In the genomic region with DNA sequence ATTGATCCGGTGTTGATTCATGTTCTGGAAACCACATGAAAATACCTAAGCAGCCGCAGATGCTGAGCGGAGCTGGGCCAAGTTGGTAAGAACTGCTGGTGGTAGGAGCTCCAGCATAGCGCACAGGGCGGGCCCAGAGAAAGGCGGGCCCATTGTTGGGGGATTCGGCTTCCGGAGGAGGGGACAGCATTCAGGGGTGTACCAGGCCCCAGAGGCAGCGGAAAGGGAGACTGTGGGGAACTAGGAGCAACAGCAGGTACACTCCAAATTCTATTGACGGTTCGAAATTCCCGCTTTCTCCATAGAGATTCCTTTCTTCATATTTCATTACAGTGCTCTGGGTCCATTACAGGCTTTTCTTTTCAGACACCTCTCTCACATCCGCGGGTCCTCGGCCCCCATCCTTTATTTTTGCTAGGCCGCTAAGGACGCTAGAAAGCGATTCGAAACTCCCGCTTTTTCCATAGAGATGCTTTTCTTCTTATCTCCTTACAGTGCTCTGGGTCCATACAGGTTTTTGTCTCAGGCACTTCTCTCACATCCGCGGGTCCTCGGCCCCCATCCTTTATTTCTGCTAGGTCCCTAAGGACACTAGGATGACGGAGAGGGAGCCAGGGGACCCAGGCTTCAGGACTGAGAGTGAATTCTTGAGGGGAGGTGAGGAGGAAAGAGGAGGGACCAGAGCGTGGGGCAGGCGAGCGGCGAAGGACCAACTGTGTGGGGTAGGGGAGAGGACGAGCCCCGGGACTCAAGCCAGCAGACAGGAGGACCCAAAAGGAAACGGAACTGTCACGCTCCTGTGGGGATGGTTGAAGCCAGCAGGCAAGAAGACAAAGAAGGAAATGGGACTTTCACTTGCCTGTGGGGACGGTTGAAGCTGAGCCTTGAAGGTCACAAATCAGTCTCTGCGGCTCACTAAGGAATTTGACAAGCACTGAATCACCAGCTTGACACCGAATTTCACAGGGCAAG, we compare ENCODE assay signal across 8 cellular contexts. TPM values are rescaled to one million over a fixed set of nuclear protein-coding genes. Genes with fewer than 3 reads are reported as not detected.
DNase-seq lines count a peak whose midpoint lies in the region; ATAC-seq, FAIRE-seq and TF ChIP-seq lines count a peak whose summit lies in the region.

A gene with protein sequence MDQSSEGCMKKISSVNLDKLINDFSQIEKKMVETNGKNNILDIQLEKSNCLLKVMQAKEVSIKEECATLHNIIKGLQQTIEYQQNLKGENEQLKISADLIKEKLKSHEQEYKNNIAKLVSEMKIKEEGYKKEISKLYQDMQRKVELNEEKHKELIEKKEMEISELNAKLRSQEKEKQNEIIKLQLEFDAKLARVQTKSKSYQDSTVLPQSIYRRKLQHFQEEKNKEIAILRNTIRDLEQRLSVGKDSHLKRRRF (plus strand): TSS at position 189 of the 972 bp plus-strand sequence. CDS start 2,304 bp downstream, outside the sequence.

- H3K36me3 ChIP-seq in MG63 (no peaks in the 10 kb centered on the region; the same call in 1 of the 2 replicates), vagina (no peaks in the 10 kb centered on the region)

- no peak for FAIRE-seq in D721Med (lab: Jason Lieb, UNC)

- H3K27me3 ChIP-seq in MG63 = no peaks in the 10 kb centered on the region
- no peaks in the 10 kb centered on the region for H3K27me3 ChIP-seq in vagina

- H3K4me1 ChIP-seq in vagina = no peaks in the 10 kb centered on the region

- TF ChIP-seq POLR2A in vagina (IDR thresholded peaks at IDR 0.05) = no peak

- ATAC-seq in GM21390 (IDR thresholded peaks at IDR 0.05; ENCODE audit: unreplicated experiment) = peak; percentile 84

- intact Hi-C loops in vagina (cut with DNase I) = no loop called here

- H3K4me3 ChIP-seq in AG10803 (ENCODE audit: low read length) (peak within 1 kb of the TSS; percentile 58), MG63 (peak within 1 kb of the TSS; percentile 75), foreskin fibroblast (ENCODE audit: low read depth in 1 of 2, low read length in 2 of 2) (peak within 1 kb of the TSS; percentile 54 to 63), vagina (peak within 1 kb of the TSS in 1 of 2 donors; percentile 2)

- DNase-seq in AG10803 (ENCODE audit: low read depth) = peak; percentile 43
- DNase-seq in MG63 = peak; percentile 83
- DNase-seq in activated T-cell treated with anti-CD3 and anti-CD28 coated beads, Interleukin-2, amount 50 U/mL, for 1 hour = peak; percentile 69
- peak; percentile 21 to 60 for DNase-seq in foreskin fibroblast
- DNase-seq in renal cortical epithelial cell (ENCODE audit: low read depth) = peak; percentile 65
- DNase-seq in vagina (ENCODE audit: extremely low spot score in 2 of 2) = no peak
- DNase-seq in D721Med (ENCODE audit: insufficient read length, low spot score) = no peak

- H3K9me3 ChIP-seq in MG63 = no peaks in the 10 kb centered on the region
- H3K9me3 ChIP-seq in vagina = no peaks in the 10 kb centered on the region

- TF ChIP-seq CTCF in AG10803 (conservative IDR thresholded peaks at IDR 0.05; ENCODE audit: low read length) = no peak
- TF ChIP-seq CTCF in foreskin fibroblast (IDR thresholded peaks at IDR 0.05; ENCODE audit: low read depth, low read length) = no peak
- no peak for TF ChIP-seq CTCF in vagina (IDR thresholded peaks at IDR 0.05)
- TF ChIP-seq CTCF in D721Med (IDR thresholded peaks at IDR 0.05; ENCODE audit: insufficient read depth, missing control alignments) = no peak

- no peak within 1 kb of the TSS for H3K27ac ChIP-seq in vagina

RNA-seq across cellular contexts. Expression of the gene that starts here (rescaled TPM):
- total RNA-seq in MG63 (2014; rRNA removed; shearing (Covaris generic); ENCODE audit: low replicate concordance) = 2.5 and 3.4 TPM in 2 replicates
- total RNA-seq in renal cortical epithelial cell = 1.1 TPM in 1 of 2 replicates, not detected in the other
- not detected for total RNA-seq in vagina

Comparison
In these comparisons a context has a peak if more than half of its experiments do, and no peak if none do; other contexts are left out.
1. DNase-seq: peak in AG10803 (single experiment), MG63 (single experiment), activated T-cell treated with anti-CD3 and anti-CD28 coated beads, Interleukin-2, amount 50 U/mL, for 1 hour (single experiment), foreskin fibroblast (2 of 2) and renal cortical epithelial cell (single experiment); none in vagina (0 of 2) and D721Med (single experiment).